1 cellular context compared by ENCODE assay signal in the genomic region with DNA sequence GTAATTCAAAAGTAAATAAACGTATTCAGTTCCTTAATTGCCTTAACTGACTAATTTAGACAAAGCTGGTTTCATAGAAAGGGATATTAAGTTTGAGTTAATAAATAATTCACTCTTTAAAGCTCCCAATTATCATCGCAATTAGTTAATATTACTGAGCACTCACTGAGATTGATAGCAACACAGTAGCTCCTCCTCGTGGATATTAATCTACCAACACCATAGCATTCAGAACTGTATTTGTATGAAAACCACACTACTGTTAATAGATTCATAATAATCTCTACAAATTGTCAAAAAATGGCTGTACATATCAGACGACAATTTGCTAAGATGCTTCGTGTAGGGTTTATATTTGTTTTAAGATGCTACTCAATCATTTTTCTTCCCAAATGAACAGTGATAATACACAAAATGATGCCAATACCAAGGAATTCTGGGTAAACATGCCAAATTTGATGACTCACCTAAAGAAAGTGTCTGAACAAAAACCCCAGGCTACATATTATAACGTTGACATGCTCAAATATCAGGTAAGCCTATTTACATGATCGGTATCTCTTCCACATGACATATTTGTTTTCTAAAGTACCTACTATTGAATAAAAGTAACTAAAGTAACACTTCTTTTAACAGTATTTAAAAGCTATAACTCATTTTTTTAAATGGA.
A peak's percentile ranks its signal among the peaks of the same experiment; 100 is the strongest.
TF ChIP-seq lines count a peak whose summit lies in the region.

No MANE protein-coding gene starts in this region.

TF ChIP-seq in HepG2, 621 proteins besides CTCF, POLR2A, EP300 and RAD21:
- TF ChIP-seq ZNF687 (CRISPR knock-in tag; IDR thresholded peaks at IDR 0.05) (no peak), MAFK (conservative IDR thresholded peaks at IDR 0.05 in 1 of 2, IDR thresholded peaks at IDR 0.05 in 1 of 2; ENCODE audit: low read length in 2 of 2) (0 out of 4 replicates have a peak, but pooled peaks of 1 of the 2 experiments have one; percentile 9)
